Comparison of ENCODE assay signal across 23 cellular contexts in the genomic region with DNA sequence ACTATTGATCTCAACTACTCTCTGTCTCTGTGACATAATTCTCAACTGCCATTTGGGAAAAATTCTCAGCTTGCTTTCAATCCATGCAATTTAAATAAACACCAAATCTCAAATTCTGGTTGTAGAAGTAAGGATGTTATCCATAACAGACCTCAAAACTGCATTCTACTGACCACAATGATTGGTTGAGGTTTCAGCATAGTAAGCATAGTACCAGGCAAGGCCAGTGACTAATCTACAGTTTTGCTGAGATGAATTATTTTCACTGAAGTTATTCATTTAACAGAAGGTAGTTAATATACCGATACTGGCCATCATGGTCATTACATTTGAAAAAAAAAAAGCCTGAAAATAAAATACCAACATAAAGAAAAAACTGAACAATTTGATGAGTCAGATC.
"Had no signal": no experiment of that assay in that cellular context is flagged by ENCODE, and none has a peak within 500 bp of the region (broad histone marks: within the 10 kb centered on the region; RNA-seq: fewer than 3 reads in every experiment).

No MANE protein-coding gene starts in this region.

- H3K4me2 ChIP-seq: KMS-11 had no signal

- H3K9me3 Mint-ChIP-seq: WTC11 had no signal

- H3K4me3 Mint-ChIP-seq: activated CD8-positive, alpha-beta memory T cell treated with anti-CD3 and anti-CD28 coated beads, Interleukin-2, amount 10 ng/mL, durations not matched to agents 7 days and 5 days; activated naive CD4-positive, alpha-beta T cell treated with anti-CD3 and anti-CD28 coated beads for 36 hours; activated naive CD8-positive, alpha-beta T cell; activated T-cell treated with anti-CD3 and anti-CD28 coated beads, Interleukin-2, amount 50 U/mL, for 24 hours; brain; T-helper 1 cell treated with Interleukin-12 subunit alpha and Interleukin-12 subunit beta and Interleukin-4 antibody, amounts not matched to agents 30 μg/mL and 1 μg/mL, for 36 hours; WTC11 had no signal

- H3K27me3 ChIP-seq: cardiac muscle cell, MG63 had no signal

- H3K9me3 ChIP-seq: MG63 had no signal

- H3K36me3 ChIP-seq: cardiac muscle cell, MG63 had no signal

- H3K36me3 Mint-ChIP-seq: activated CD8-positive, alpha-beta memory T cell treated with anti-CD3 and anti-CD28 coated beads, Interleukin-2, amount 10 ng/mL, durations not matched to agents 7 days and 5 days; activated naive CD8-positive, alpha-beta T cell; brain; WTC11 had no signal

- H3K9ac ChIP-seq: KMS-11 had no signal

- H3K4me1 Mint-ChIP-seq: activated CD8-positive, alpha-beta memory T cell treated with anti-CD3 and anti-CD28 coated beads, Interleukin-2, amount 10 ng/mL, durations not matched to agents 7 days and 5 days; brain; WTC11 had no signal

- H3K27ac ChIP-seq: cardiac muscle cell, KMS-11 had no signal

- DNase-seq: activated CD4-positive, alpha-beta T cell treated with anti-CD3 and anti-CD28 coated beads for 48 hours; activated CD4-positive, alpha-beta T cell treated with anti-CD3 and anti-CD28 coated beads, Interleukin-2, amount 50 U/mL, for 4 hours; activated CD4-positive, CD25-positive, alpha-beta regulatory T cell treated with anti-CD3 and anti-CD28 coated beads, Interleukin-2, amount 50 U/mL, for 72 hours; activated CD8-positive, alpha-beta memory T cell treated with anti-CD3 and anti-CD28 coated beads, Interleukin-2, amount 10 ng/mL, durations not matched to agents 7 days and 5 days; activated effector memory CD4-positive, alpha-beta T cell treated with anti-CD3 and anti-CD28 coated beads, Interleukin-2, amount 50 U/mL, for 16 hours; activated naive CD4-positive, alpha-beta T cell treated with anti-CD3 and anti-CD28 coated beads for 36 hours; activated T-cell treated with anti-CD3 and anti-CD28 coated beads, Interleukin-2, amount 50 U/mL, for 24 hours; MG63; MV-4-11; NCI-H1105; NCI-H1436 treated with DMSO at 0.1 percent for 48 hours; NCI-H187; NCI-H2081; NCI-H510A treated with DMSO at 0.1 percent for 48 hours; NCI-H69; PC-3; SHP77 treated with DMSO at 0.1 percent for 48 hours had no signal

- H3K27ac Mint-ChIP-seq: activated CD8-positive, alpha-beta memory T cell treated with anti-CD3 and anti-CD28 coated beads, Interleukin-2, amount 10 ng/mL, durations not matched to agents 7 days and 5 days; activated naive CD4-positive, alpha-beta T cell treated with anti-CD3 and anti-CD28 coated beads for 36 hours; activated naive CD8-positive, alpha-beta T cell; activated T-cell treated with anti-CD3 and anti-CD28 coated beads, Interleukin-2, amount 50 U/mL, for 24 hours; brain; T-helper 1 cell treated with Interleukin-12 subunit alpha and Interleukin-12 subunit beta and Interleukin-4 antibody, amounts not matched to agents 30 μg/mL and 1 μg/mL, for 36 hours; WTC11 had no signal

- H3K4me3 ChIP-seq: cardiac muscle cell, MG63 had no signal

- H3K27me3 Mint-ChIP-seq: activated CD8-positive, alpha-beta memory T cell treated with anti-CD3 and anti-CD28 coated beads, Interleukin-2, amount 10 ng/mL, durations not matched to agents 7 days and 5 days; activated naive CD8-positive, alpha-beta T cell; activated T-cell treated with anti-CD3 and anti-CD28 coated beads, Interleukin-2, amount 50 U/mL, for 24 hours had no signal
